ENCODE assay signal across 8 cellular contexts in the genomic region with DNA sequence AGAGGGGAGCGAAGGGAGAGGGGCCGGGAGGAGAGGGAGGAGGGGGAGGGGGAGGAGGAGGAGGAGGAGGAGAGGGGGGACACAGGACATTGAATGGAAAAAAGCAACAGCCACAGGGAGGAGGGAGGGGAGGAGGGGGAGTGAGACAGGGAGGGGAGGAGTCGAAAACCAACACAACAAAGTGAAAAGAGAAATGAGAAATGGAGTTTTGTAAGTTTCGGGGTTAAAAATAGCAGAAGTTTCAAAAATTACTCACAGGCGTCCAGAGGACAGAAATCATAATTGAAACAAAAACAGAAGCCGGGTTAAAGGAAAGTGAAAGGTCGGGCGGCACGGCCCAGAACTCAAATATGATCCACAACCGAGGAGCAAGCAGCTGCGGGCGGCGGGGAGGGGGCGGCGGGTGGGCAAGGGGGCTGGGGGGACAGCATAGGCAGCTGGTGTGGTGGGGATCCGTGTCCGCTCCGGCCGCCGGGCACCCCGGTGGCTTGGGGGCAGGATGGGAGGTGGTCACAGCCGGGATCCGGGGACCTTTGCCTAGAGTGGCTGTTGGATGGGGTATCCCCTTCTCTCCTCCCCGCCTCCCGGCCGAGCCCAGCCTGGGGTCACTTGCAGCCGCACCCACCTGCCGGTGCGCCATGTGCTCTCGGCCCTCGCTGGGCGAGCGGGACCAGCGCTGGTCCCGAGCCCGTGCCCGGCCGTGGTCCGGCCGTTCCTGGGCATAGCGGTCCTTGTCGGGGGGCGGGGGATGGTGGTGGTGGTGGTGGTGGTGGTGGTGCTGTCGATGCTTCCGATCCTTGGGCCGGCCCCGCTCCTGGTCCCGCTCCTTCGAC. TPM values are rescaled to one million over a fixed set of nuclear protein-coding genes. Genes with fewer than 3 reads are reported as not detected.
DNase-seq lines count a peak whose midpoint lies in the region; ATAC-seq and TF ChIP-seq lines count a peak whose summit lies in the region.

No MANE protein-coding gene starts in this region.

- intact Hi-C loops in right lobe of liver (cut with DNase I): no loop called here

- peak overlapping the region; percentile 82 for H3K4me3 Mint-ChIP-seq in T-helper 2 cell treated with Interferon-gamma antibody and Interleukin-4, amounts not matched to agents 5 μg/mL and 100 μg/mL, for 36 hours
- H3K4me3 Mint-ChIP-seq in brain: peak overlapping the region in 2 of 5 experiments; percentile 32 to 57

- H3K27me3 ChIP-seq in right lobe of liver: no peaks in the 10 kb centered on the region

- DNase-seq in GM13976 (ENCODE audit: low spot score) (peak; percentile 92), right lobe of liver (peak in 1 of 3 donors; percentile 34), NCI-H748 (lab: John Stamatoyannopoulos, UW; ENCODE audit: unreplicated experiment) (no peak), NCI-H524 treated with DMSO at 0.1 percent for 48 hours (lab: John Stamatoyannopoulos, UW) (no peak)
- peak; percentile 59 for DNase-seq in T-helper 2 cell treated with Interferon-gamma antibody and Interleukin-4, amounts not matched to agents 5 μg/mL and 100 μg/mL, for 36 hours (ENCODE audit: low spot score)
- DNase-seq in stimulated activated CD8-positive, alpha-beta memory T cell treated with anti-CD3 and anti-CD28 coated beads, Interleukin-15, amount 100 ng/mL, for 1 hour (ENCODE audit: low read depth): peak; percentile 24

- no peaks in the 10 kb centered on the region for H3K9me3 Mint-ChIP-seq in T-helper 2 cell treated with Interferon-gamma antibody and Interleukin-4, amounts not matched to agents 5 μg/mL and 100 μg/mL, for 36 hours
- H3K9me3 Mint-ChIP-seq in brain: no peaks in the 10 kb centered on the region

- no peaks in the 10 kb centered on the region for H3K36me3 ChIP-seq in right lobe of liver

- H3K4me3 ChIP-seq in right lobe of liver: peak overlapping the region; percentile 16 to 32 (median 23)

- no peaks in the 10 kb centered on the region for H3K27me3 Mint-ChIP-seq in T-helper 2 cell treated with Interferon-gamma antibody and Interleukin-4, amounts not matched to agents 5 μg/mL and 100 μg/mL, for 36 hours (ENCODE audit: low read depth)
- H3K27me3 Mint-ChIP-seq in brain: no peaks in the 10 kb centered on the region

- H3K4me1 ChIP-seq in right lobe of liver: peaks cover 0 to 8% (median 0%) of the 10 kb centered on the region in 4 donors

- peak overlapping the region; percentile 96 for H3K27ac Mint-ChIP-seq in T-helper 2 cell treated with Interferon-gamma antibody and Interleukin-4, amounts not matched to agents 5 μg/mL and 100 μg/mL, for 36 hours
- H3K27ac Mint-ChIP-seq in brain: peak overlapping the region in 3 of 5 experiments; percentile 32 to 96 (median 81)

- no peaks in the 10 kb centered on the region for H3K9me3 ChIP-seq in right lobe of liver

- peak; percentile 43 for ATAC-seq in HG03045 (IDR thresholded peaks at IDR 0.05; ENCODE audit: unreplicated experiment)
- ATAC-seq in right lobe of liver: peak in 3 of 4 donors; percentile 14 to 41 (median 41)

- H3K36me3 Mint-ChIP-seq in T-helper 2 cell treated with Interferon-gamma antibody and Interleukin-4, amounts not matched to agents 5 μg/mL and 100 μg/mL, for 36 hours (ENCODE audit: low read depth): no peaks in the 10 kb centered on the region
- no peaks in the 10 kb centered on the region for H3K36me3 Mint-ChIP-seq in brain

- 49% methylated on average over 17 of the region's 49 CpGs for WGBS in right lobe of liver (ENCODE audit: insufficient coverage, low coverage, low lambda C conversion rate, missing lambda C conversion rate)

- peaks cover 10% of the 10 kb centered on the region for H3K4me1 Mint-ChIP-seq in T-helper 2 cell treated with Interferon-gamma antibody and Interleukin-4, amounts not matched to agents 5 μg/mL and 100 μg/mL, for 36 hours (ENCODE audit: low read depth)
- H3K4me1 Mint-ChIP-seq in brain: peaks cover 5% of the 10 kb centered on the region

- in situ Hi-C loops in GM13976 (cut with MboI; ENCODE audit: low sequenced_read_pairs, unreplicated experiment): no loop called here

- H3K27ac ChIP-seq in right lobe of liver: peak overlapping the region; percentile 31 to 40 (median 38)

- TF ChIP-seq CTCF in GM13976 (IDR thresholded peaks at IDR 0.05; ENCODE audit: borderline replicate concordance, control extremely low read depth, extremely low read depth, insufficient read depth, missing control alignments) (no peak), brain (conservative IDR thresholded peaks at IDR 0.05) (no peak), right lobe of liver (IDR thresholded peaks at IDR 0.05) (no peak)

- no peak for TF ChIP-seq POLR2A in right lobe of liver (IDR thresholded peaks at IDR 0.05)

RNA-seq across cellular contexts. Expression of gene IER2, which starts 58.1 kb away (rescaled TPM):
- polyA plus RNA-seq in brain (ENCODE audit: insufficient read depth, low read depth, low replicate concordance): 31.1 TPM
- total RNA-seq in right lobe of liver: 10 to 100 TPM; 19.1 to 86.6 (median 23.8) TPM

RNA-seq across cellular contexts. Expression of gene STX10, which starts 58.2 kb away (rescaled TPM):
- polyA plus RNA-seq in brain (ENCODE audit: insufficient read depth, low read depth, low replicate concordance): 74.2 TPM
- total RNA-seq in right lobe of liver: 10 to 100 TPM; 18.2 to 41.5 (median 23.4) TPM

Comparison
In these comparisons a context has a peak if more than half of its experiments do, and no peak if none do; other contexts are left out.
1. DNase-seq: peak in GM13976 (single experiment), T-helper 2 cell treated with Interferon-gamma antibody and Interleukin-4, amounts not matched to agents 5 μg/mL and 100 μg/mL, for 36 hours (single experiment) and stimulated activated CD8-positive, alpha-beta memory T cell treated with anti-CD3 and anti-CD28 coated beads, Interleukin-15, amount 100 ng/mL, for 1 hour (single experiment); none in NCI-H748 (single experiment) and NCI-H524 treated with DMSO at 0.1 percent for 48 hours (single experiment).